26 cellular contexts compared by ENCODE assay signal in the genomic region with DNA sequence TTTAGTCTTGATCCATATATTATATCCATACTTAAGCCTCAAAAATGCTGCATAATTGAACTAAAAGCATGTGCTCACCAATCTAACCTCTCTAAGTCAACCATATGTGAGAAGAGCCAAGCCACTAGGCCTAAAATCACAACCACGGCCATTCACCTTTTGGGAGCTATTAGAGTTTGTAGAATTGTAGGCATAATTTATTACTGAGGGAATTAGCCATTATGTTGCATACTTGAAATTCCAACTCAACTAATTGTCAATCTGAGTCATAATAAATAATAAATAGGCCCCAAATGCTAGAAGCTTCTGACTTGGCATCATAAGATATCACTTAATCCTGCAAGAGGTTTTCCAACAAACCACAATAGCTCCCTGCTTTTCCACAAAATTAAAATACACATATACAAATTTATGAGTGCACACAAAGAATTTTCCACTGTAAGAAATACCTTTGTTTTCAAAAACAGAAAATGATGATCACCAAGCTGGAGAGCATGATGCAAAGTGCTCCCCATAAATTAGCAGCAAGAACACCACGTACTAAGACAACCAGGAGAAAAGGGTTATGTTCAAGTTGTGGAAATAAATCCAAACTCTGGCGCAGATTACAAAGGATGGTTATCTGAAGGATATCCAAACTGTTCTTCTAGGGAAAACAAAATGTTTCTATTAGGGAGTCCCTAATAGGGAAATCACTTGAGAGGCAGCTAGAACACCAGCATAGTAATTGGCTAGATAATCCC.
DNase-seq lines count a peak whose midpoint lies in the region; TF ChIP-seq lines count a peak whose summit lies in the region.
"Had no signal": no experiment of that assay in that cellular context is flagged by ENCODE, and none has a peak within 500 bp of the region (broad histone marks: within the 10 kb centered on the region; RNA-seq: fewer than 3 reads in every experiment).

No MANE protein-coding gene starts in this region.

- DNase-seq in NCI-H446 treated with DMSO at 0.1 percent for 48 hours (lab: John Stamatoyannopoulos, UW), result peak; percentile 36
- no peak for DNase-seq in NCI-H446 (lab: John Stamatoyannopoulos, UW)
- peak; percentile 1 for DNase-seq in amniotic epithelial cell (ENCODE audit: low read depth)
- peak; percentile 41 for DNase-seq in renal cortical epithelial cell (ENCODE audit: low read depth)
- DNase-seq in uterus, result peak in 1 of 2 donors; percentile 57
- DNase-seq in D341Med (ENCODE audit: low spot score), result no peak
- DNase-seq in brain microvascular endothelial cell, result no peak
- no peak for DNase-seq in NCI-H187 (lab: John Stamatoyannopoulos, UW)
- DNase-seq: ACHN; Calu3; GDM1; GOT3; HFFc6; MM.1S; NCI-H1048; NCI-H1417 treated with DMSO at 0.1 percent for 48 hours; NCI-H187 treated with DMSO at 0.1 percent for 48 hours; NCI-H2171 treated with DMSO at 0.1 percent for 48 hours; NCI-H345; NCI-H526; NK-92 treated with Interleukin-12 subunit alpha and Interleukin-12 subunit beta, amount 100 ng/mL, for 24 hours; PC-3 had no signal

- H3K27me3 ChIP-seq in uterus (no peaks in the 10 kb centered on the region), brain microvascular endothelial cell (replicated peaks) (no peaks in the 10 kb centered on the region)

- H3K4me3 ChIP-seq in uterus (no peak overlapping the region), brain microvascular endothelial cell (ENCODE audit: low read depth, low read length) (no peak overlapping the region)
- H3K4me3 ChIP-seq: GM12878, HAP-1, K562 had no signal

- TF ChIP-seq POLR2A in uterus (IDR thresholded peaks at IDR 0.05), result no peak

- no peak for TF ChIP-seq CTCF in uterus (IDR thresholded peaks at IDR 0.05)
- no peak for TF ChIP-seq CTCF in brain microvascular endothelial cell (IDR thresholded peaks at IDR 0.05; ENCODE audit: low read depth, low read length, missing control alignments)

- H3K36me3 ChIP-seq in uterus, result no peaks in the 10 kb centered on the region
- no peaks in the 10 kb centered on the region for H3K36me3 ChIP-seq in brain microvascular endothelial cell (replicated peaks)
- H3K36me3 ChIP-seq: HAP-1 had no signal

- in situ Hi-C loops in brain microvascular endothelial cell (cut with HindIII; ENCODE audit: low pct_ligation_motif_present, low sequenced_read_pairs), result no loop called here

- intact Hi-C loops in uterus (cut with DNase I; ENCODE audit: low total_unique reads), result no loop called here

- H3K27ac ChIP-seq in uterus, result peak overlapping the region; percentile 76 to 82
- no peak overlapping the region for H3K27ac ChIP-seq in brain microvascular endothelial cell
- H3K27ac ChIP-seq: 22Rv1 had no signal

- no peaks in the 10 kb centered on the region for H3K9me3 ChIP-seq in uterus
- H3K9me3 ChIP-seq: HAP-1 had no signal

- no peaks in the 10 kb centered on the region for H3K4me1 ChIP-seq in uterus
- H3K4me1 ChIP-seq: HAP-1 had no signal

Comparison
In these comparisons a context has a peak if more than half of its experiments do, and no peak if none do; other contexts are left out.
1. DNase-seq: peak in NCI-H446 treated with DMSO at 0.1 percent for 48 hours (single experiment), amniotic epithelial cell (single experiment) and renal cortical epithelial cell (single experiment); none in NCI-H446 (0 of 2), D341Med (single experiment), brain microvascular endothelial cell (single experiment) and NCI-H187 (0 of 2).